8 cellular contexts compared by ENCODE assay signal in genomic region chr4:73308286-73308685, GRCh38. TPM values are rescaled to one million over a fixed set of nuclear protein-coding genes. Genes with fewer than 3 reads are reported as not detected.
A peak's percentile ranks its signal among the peaks of the same experiment; 100 is the strongest.
DNase-seq lines count a peak whose midpoint lies in the region; ATAC-seq and TF ChIP-seq lines count a peak whose summit lies in the region.

No MANE protein-coding gene starts in this region.

- TF ChIP-seq CTCF in OCI-LY3 (IDR thresholded peaks at IDR 0.05; ENCODE audit: low read depth, low read length): peak; percentile 63
- TF ChIP-seq CTCF in fibroblast of villous mesenchyme (IDR thresholded peaks at IDR 0.05; ENCODE audit: insufficient read depth, low read depth, low read length): peak; percentile 50

- H3K36me3 ChIP-seq in GM23248 (ENCODE audit: low read depth) (no peaks in the 10 kb centered on the region), OCI-LY3 (replicated peaks; ENCODE audit: low read depth, low read length) (no peaks in the 10 kb centered on the region)

- H3K9me3 ChIP-seq in GM23248 (ENCODE audit: low read depth) (no peaks in the 10 kb centered on the region), OCI-LY3 (ENCODE audit: insufficient read depth, low read length) (no peaks in the 10 kb centered on the region)

- peaks cover 0 to 4% (median 4%) of the 10 kb centered on the region in 3 donors for H3K36me3 Mint-ChIP-seq in naive thymus-derived CD8-positive, alpha-beta T cell
- no peaks in the 10 kb centered on the region for H3K36me3 Mint-ChIP-seq in stimulated activated effector memory CD8-positive, alpha-beta T cell treated with anti-CD3 and anti-CD28 coated beads, Interleukin-12 subunit alpha, Interleukin-12 subunit beta, amount 100 ng/mL, for 72 hours

- H3K9me2 ChIP-seq in GM23248 (ENCODE audit: insufficient read depth): no peaks in the 10 kb centered on the region

- peak overlapping the region; percentile 75 for H2AFZ ChIP-seq in GM23248
- 0 out of 2 replicates have a peak overlapping the region, but pooled peaks have one; percentile 20 for H2AFZ ChIP-seq in OCI-LY3 (ENCODE audit: low read depth, low read length)

- H3K4me3 ChIP-seq in GM23248: no peak overlapping the region
- no peak overlapping the region for H3K4me3 ChIP-seq in OCI-LY3 (ENCODE audit: low read length)
- H3K4me3 ChIP-seq in fibroblast of villous mesenchyme (ENCODE audit: low read depth, low read length): no peak overlapping the region

- POLR2A ChIA-PET in naive thymus-derived CD8-positive, alpha-beta T cell (lab: Charles Lee): no interaction called here

- WGBS in GM23248 (ENCODE audit: low coverage in 1 of 2, low lambda C conversion rate in 2 of 2, missing lambda C conversion rate in 2 of 2), 2 experiments: 64 to 69% methylated on average over 3 of the region's 3 CpGs

- no peak for ATAC-seq in HG03460 (IDR thresholded peaks at IDR 0.05; ENCODE audit: unreplicated experiment)
- no peak for ATAC-seq in naive thymus-derived CD8-positive, alpha-beta T cell
- no peak for ATAC-seq in stimulated activated effector memory CD8-positive, alpha-beta T cell treated with anti-CD3 and anti-CD28 coated beads, Interleukin-12 subunit alpha, Interleukin-12 subunit beta, amount 100 ng/mL, for 72 hours
- no peak for ATAC-seq in GM19397 (IDR thresholded peaks at IDR 0.05; ENCODE audit: unreplicated experiment)

- H3K27ac Mint-ChIP-seq in naive thymus-derived CD8-positive, alpha-beta T cell: no peak overlapping the region
- H3K27ac Mint-ChIP-seq in stimulated activated effector memory CD8-positive, alpha-beta T cell treated with anti-CD3 and anti-CD28 coated beads, Interleukin-12 subunit alpha, Interleukin-12 subunit beta, amount 100 ng/mL, for 72 hours: no peak overlapping the region

- H3K79me2 ChIP-seq in GM23248 (ENCODE audit: insufficient read depth) (no peaks in the 10 kb centered on the region), OCI-LY3 (ENCODE audit: low read length) (no peaks in the 10 kb centered on the region)

- peaks cover 0 to 2% (median 0%) of the 10 kb centered on the region in 4 donors for H3K4me1 Mint-ChIP-seq in naive thymus-derived CD8-positive, alpha-beta T cell
- H3K4me1 Mint-ChIP-seq in stimulated activated effector memory CD8-positive, alpha-beta T cell treated with anti-CD3 and anti-CD28 coated beads, Interleukin-12 subunit alpha, Interleukin-12 subunit beta, amount 100 ng/mL, for 72 hours: no peaks in the 10 kb centered on the region

- H3K4me2 ChIP-seq in GM23248 (ENCODE audit: unreplicated experiment): peak overlapping the region; percentile 8
- H3K4me2 ChIP-seq in OCI-LY3 (ENCODE audit: low read length): 0 out of 2 replicates have a peak overlapping the region, but pooled peaks have one; percentile 21

- peaks cover 20% of the 10 kb centered on the region for H3K4me1 ChIP-seq in GM23248 (ENCODE audit: insufficient read depth)
- H3K4me1 ChIP-seq in OCI-LY3 (ENCODE audit: low read length): peaks cover 14% of the 10 kb centered on the region

- H3K27me3 Mint-ChIP-seq in naive thymus-derived CD8-positive, alpha-beta T cell: no peaks in the 10 kb centered on the region

- no peak overlapping the region for H3K4me3 Mint-ChIP-seq in naive thymus-derived CD8-positive, alpha-beta T cell
- no peak overlapping the region for H3K4me3 Mint-ChIP-seq in stimulated activated effector memory CD8-positive, alpha-beta T cell treated with anti-CD3 and anti-CD28 coated beads, Interleukin-12 subunit alpha, Interleukin-12 subunit beta, amount 100 ng/mL, for 72 hours

- no peaks in the 10 kb centered on the region for H4K20me1 ChIP-seq in GM23248 (ENCODE audit: insufficient read depth)
- H4K20me1 ChIP-seq in OCI-LY3 (ENCODE audit: insufficient read depth, low read length): no peaks in the 10 kb centered on the region

- H3K9ac ChIP-seq in GM23248: no peak overlapping the region
- H3K9ac ChIP-seq in OCI-LY3 (ENCODE audit: low read length): no peak overlapping the region

- peaks cover 19% of the 10 kb centered on the region for H3F3A ChIP-seq in GM23248 (ENCODE audit: insufficient read depth)

- peak; percentile 67 to 71 for DNase-seq in AML-193 (lab: John Stamatoyannopoulos, UW)
- DNase-seq in GM23248: peak; percentile 53
- DNase-seq in fibroblast of villous mesenchyme (ENCODE audit: low read depth): peak; percentile 36
- DNase-seq in naive thymus-derived CD8-positive, alpha-beta T cell: no peak
- DNase-seq in stimulated activated effector memory CD8-positive, alpha-beta T cell treated with anti-CD3 and anti-CD28 coated beads, Interleukin-12 subunit alpha, Interleukin-12 subunit beta, amount 100 ng/mL, for 72 hours (ENCODE audit: low spot score in 2 of 2): no peak

- H3K27ac ChIP-seq in GM23248 (peak overlapping the region; percentile 24), OCI-LY3 (ENCODE audit: low read length) (no peak overlapping the region)

- no peaks in the 10 kb centered on the region for H3K9me3 Mint-ChIP-seq in naive thymus-derived CD8-positive, alpha-beta T cell
- H3K9me3 Mint-ChIP-seq in stimulated activated effector memory CD8-positive, alpha-beta T cell treated with anti-CD3 and anti-CD28 coated beads, Interleukin-12 subunit alpha, Interleukin-12 subunit beta, amount 100 ng/mL, for 72 hours: no peaks in the 10 kb centered on the region

- H3K27me3 ChIP-seq in GM23248 (replicated peaks; ENCODE audit: insufficient read depth): no peaks in the 10 kb centered on the region
- no peaks in the 10 kb centered on the region for H3K27me3 ChIP-seq in OCI-LY3 (ENCODE audit: low read depth, low read length)

- in situ Hi-C loops in GM23248 (cut with MboI): loop anchor here (25.0 kb wide), 2 partner anchors 629 to 829 kb away; no protein-coding TSS in a partner anchor

RNA-seq across cellular contexts. Expression of gene ANKRD17, which starts 49.7 kb away (rescaled TPM):
- total RNA-seq in GM23248 (2014; rRNA removed; shearing (Covaris generic)): 34.8 and 61.0 TPM in 2 replicates
- polyA plus RNA-seq in GM23248 (2016; fragmentation: Nextera tagmentation; extraction: Ambion mirVana): 22.2 and 22.7 TPM in 2 replicates
- total RNA-seq in fibroblast of villous mesenchyme: 53.5 and 80.7 TPM in 2 replicates
- total RNA-seq in naive thymus-derived CD8-positive, alpha-beta T cell: 10 to 100 TPM; 63.4 to 67.6 TPM
- 10 to 100 TPM in 2 of 3 donors, 1 to 10 TPM in 1; 9.9 to 16.5 (median 10.8) TPM for polyA plus RNA-seq in naive thymus-derived CD8-positive, alpha-beta T cell

Comparison
In these comparisons a context has a peak if more than half of its experiments do, and no peak if none do; other contexts are left out.
1. DNase-seq: peak in AML-193 (2 of 2), GM23248 (single experiment) and fibroblast of villous mesenchyme (single experiment); none in naive thymus-derived CD8-positive, alpha-beta T cell (0 of 10) and stimulated activated effector memory CD8-positive, alpha-beta T cell treated with anti-CD3 and anti-CD28 coated beads, Interleukin-12 subunit alpha, Interleukin-12 subunit beta, amount 100 ng/mL, for 72 hours (0 of 2).